In genomic region chr15:59174846-59175831, GRCh38 we compare ENCODE assay signal across 8 cellular contexts. TPM values are rescaled to one million over a fixed set of nuclear protein-coding genes. Genes with fewer than 3 reads are reported as not detected.
DNase-seq lines count a peak whose midpoint lies in the region; ATAC-seq and TF ChIP-seq lines count a peak whose summit lies in the region.

No MANE protein-coding gene starts in this region.

- CTCF ChIA-PET in CD4-positive, alpha-beta memory T cell (lab: Charles Lee; ENCODE audit: partially characterized antibody), result interaction anchor here (1.0 to 1.8 kb wide), 4 partner anchors 31 to 355 kb away, joined by 3 to 4 read pairs (median 4); no protein-coding TSS in a partner anchor

- TF ChIP-seq POLR2A in stomach (IDR thresholded peaks at IDR 0.05), result no peak

- POLR2A ChIA-PET in CD4-positive, alpha-beta memory T cell (lab: Charles Lee; ENCODE audit: partially characterized antibody), result no interaction called here

- no peak overlapping the region for H3K27ac ChIP-seq in CD4-positive, alpha-beta memory T cell (ENCODE audit: low read depth, low read length)
- peak overlapping the region in 4 of 5 donors; percentile 28 to 72 (median 60) for H3K27ac ChIP-seq in stomach

- H3K27ac Mint-ChIP-seq in CD4-positive, alpha-beta memory T cell, result no peak overlapping the region
- H3K27ac Mint-ChIP-seq in endothelial cell (ENCODE audit: unreplicated experiment), result peak overlapping the region; percentile 45

- TF ChIP-seq CTCF in GM20000 (IDR thresholded peaks at IDR 0.05; ENCODE audit: extremely low read depth, missing control alignments) (no peak), endothelial cell (IDR thresholded peaks at IDR 0.05; ENCODE audit: unreplicated experiment) (peak; percentile 43), stomach (IDR thresholded peaks at IDR 0.05) (peak in 4 of 7 experiments; percentile 28 to 48 (median 38))

- intact Hi-C loops in CD4-positive, alpha-beta memory T cell (cut with micrococcal nuclease), result loop anchor here (2.0 kb wide), 1 partner anchor 318 kb away; no protein-coding TSS in a partner anchor
- intact Hi-C loops in stomach (cut with DNase I; ENCODE audit: low total_unique reads), result no loop called here

- peak in 4 of 5 donors; percentile 3 to 22 (median 13) for DNase-seq in CD4-positive, alpha-beta memory T cell
- DNase-seq in GM20000 (ENCODE audit: low spot score) (peak; percentile 29), NCI-H2029 treated with DMSO at 0.1 percent for 48 hours (lab: John Stamatoyannopoulos, UW) (peak; percentile 42), endothelial cell (ENCODE audit: low spot score) (peak; percentile 50), midbrain (lab: John Stamatoyannopoulos, UW) (peak; percentile 78), stomach (peak; percentile 37)
- peak; percentile 68 for DNase-seq in activated CD4-positive, alpha-beta T cell treated with anti-CD3 and anti-CD28 coated beads for 48 hours

- no peaks in the 10 kb centered on the region for H3K4me1 ChIP-seq in CD4-positive, alpha-beta memory T cell (ENCODE audit: insufficient read depth, low read length)
- H3K4me1 ChIP-seq in stomach, result peaks cover 17 to 29% (median 25%) of the 10 kb centered on the region in 4 donors

- ATAC-seq in GM21786 (IDR thresholded peaks at IDR 0.05; ENCODE audit: unreplicated experiment), result no peak

- no peaks in the 10 kb centered on the region for H3K9me3 ChIP-seq in CD4-positive, alpha-beta memory T cell (ENCODE audit: control insufficient read depth in 1 of 2, low read length in 2 of 2)
- no peaks in the 10 kb centered on the region for H3K9me3 ChIP-seq in stomach

- no peaks in the 10 kb centered on the region for H3K27me3 ChIP-seq in CD4-positive, alpha-beta memory T cell (ENCODE audit: insufficient read depth, low read length)
- H3K27me3 ChIP-seq in stomach, result no peaks in the 10 kb centered on the region

- TF ChIP-seq EP300 in stomach (IDR thresholded peaks at IDR 0.05), result no peak

- no peak overlapping the region for H3K4me3 Mint-ChIP-seq in CD4-positive, alpha-beta memory T cell
- peak overlapping the region; percentile 6 for H3K4me3 Mint-ChIP-seq in endothelial cell (ENCODE audit: unreplicated experiment)

- H3K4me3 ChIP-seq in CD4-positive, alpha-beta memory T cell (ENCODE audit: low read length in 2 of 2), result no peak overlapping the region
- H3K4me3 ChIP-seq in stomach, result no peak overlapping the region

- peaks cover 1 to 13% of the 10 kb centered on the region in 2 donors for H3K27me3 Mint-ChIP-seq in CD4-positive, alpha-beta memory T cell
- peaks cover 1% of the 10 kb centered on the region for H3K27me3 Mint-ChIP-seq in endothelial cell (ENCODE audit: unreplicated experiment)

- H3K36me3 Mint-ChIP-seq in CD4-positive, alpha-beta memory T cell, result no peaks in the 10 kb centered on the region
- H3K36me3 Mint-ChIP-seq in endothelial cell (ENCODE audit: low read depth, unreplicated experiment), result peaks cover 55% of the 10 kb centered on the region

- H3K36me3 ChIP-seq in CD4-positive, alpha-beta memory T cell (ENCODE audit: insufficient read depth, low read length), result no peaks in the 10 kb centered on the region
- H3K36me3 ChIP-seq in stomach, result peaks cover 0 to 69% (median 56%) of the 10 kb centered on the region in 4 donors

- WGBS in stomach, 5 donors, result 41 to 46% (median 43%) methylated on average over 10 of the region's 10 CpGs

- H3K4me1 Mint-ChIP-seq in CD4-positive, alpha-beta memory T cell, result no peaks in the 10 kb centered on the region
- H3K4me1 Mint-ChIP-seq in endothelial cell (ENCODE audit: unreplicated experiment), result peaks cover 24% of the 10 kb centered on the region

- peaks cover 0 to 4% (median 0%) of the 10 kb centered on the region in 8 donors for H3K9me3 Mint-ChIP-seq in CD4-positive, alpha-beta memory T cell
- H3K9me3 Mint-ChIP-seq in endothelial cell (ENCODE audit: unreplicated experiment), result no peaks in the 10 kb centered on the region

RNA-seq across cellular contexts. Expression of gene LDHAL6B, which starts 31.5 kb away (rescaled TPM):
- not detected for total RNA-seq in CD4-positive, alpha-beta memory T cell
- polyA plus RNA-seq in CD4-positive, alpha-beta memory T cell, result not detected
- total RNA-seq in endothelial cell (ENCODE audit: unreplicated experiment) (not detected), stomach (not detected)
- not detected for polyA plus RNA-seq in stomach

Comparison
In these comparisons a context has a peak if more than half of its experiments do, and no peak if none do; other contexts are left out.
1. DNase-seq: peak in every context shown above with its lines; median percentile 78 in midbrain; 68 in activated CD4-positive, alpha-beta T cell treated with anti-CD3 and anti-CD28 coated beads for 48 hours; 50 in endothelial cell; 42 in NCI-H2029 treated with DMSO at 0.1 percent for 48 hours; 37 in stomach; 29 in GM20000; 13 in CD4-positive, alpha-beta memory T cell.